13 cellular contexts compared by ENCODE assay signal in genomic region chr15:71601038-71601869, GRCh38.
"Had no signal": no experiment of that assay in that cellular context is flagged by ENCODE, and none has a peak within 500 bp of the region (broad histone marks: within the 10 kb centered on the region; RNA-seq: fewer than 3 reads in every experiment).

No MANE protein-coding gene starts in this region.

- FAIRE-seq: kidney had no signal

- H3K9ac ChIP-seq: parathyroid adenoma had no signal

- H3K79me2 ChIP-seq: parathyroid adenoma had no signal

- H3K4me1 ChIP-seq: foreskin keratinocyte, parathyroid adenoma had no signal

- H3K4me3 ChIP-seq: heart left ventricle, right atrium auricular region, skin epidermis, tibial nerve had no signal

- H3K27ac ChIP-seq: brain microvascular endothelial cell, epithelial cell of prostate, foreskin keratinocyte, parathyroid adenoma, right atrium auricular region, skin epidermis, tibial nerve had no signal

- DNase-seq: activated CD4-positive, alpha-beta T cell treated with anti-CD3 and anti-CD28 coated beads, Interleukin-2, amount 50 U/mL, for 48 hours; activated effector memory CD4-positive, alpha-beta T cell treated with anti-CD3 and anti-CD28 coated beads, Interleukin-2, amount 50 U/mL, for 16 hours; activated T-cell treated with anti-CD3 and anti-CD28 coated beads, Interleukin-2, amount 50 U/mL, for 4 hours; brain microvascular endothelial cell; effector memory CD4-positive, alpha-beta T cell; foreskin keratinocyte; heart left ventricle; kidney had no signal

- H3K36me3 ChIP-seq: brain microvascular endothelial cell, heart left ventricle, right atrium auricular region, tibial nerve had no signal

- H2AFZ ChIP-seq: parathyroid adenoma had no signal

- H3K27me3 ChIP-seq: brain microvascular endothelial cell, foreskin keratinocyte, heart left ventricle, right atrium auricular region, tibial nerve had no signal

- H3K9me3 ChIP-seq: right atrium auricular region had no signal
